ENCODE assay signal across 33 cellular contexts in the genomic region with DNA sequence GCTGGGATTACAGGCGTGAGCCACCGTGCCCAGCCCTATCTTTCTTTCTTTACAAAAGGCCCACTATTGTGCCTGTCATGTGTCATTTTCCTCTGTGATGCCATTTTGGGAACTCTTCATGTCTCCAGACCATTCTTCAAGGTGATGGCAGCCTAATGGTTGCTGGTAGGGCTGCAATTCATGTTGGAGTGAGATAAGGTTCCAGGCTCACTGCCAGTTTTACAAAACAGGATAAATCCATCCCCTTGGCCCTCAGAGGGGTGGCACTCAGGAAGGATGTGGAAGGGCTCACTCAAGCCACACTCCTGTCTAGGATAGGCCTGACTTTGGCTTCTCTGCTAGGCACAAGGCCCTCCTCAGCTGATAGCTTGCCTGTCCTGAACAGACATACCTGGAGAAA. TPM values are rescaled to one million over a fixed set of nuclear protein-coding genes. Genes with fewer than 3 reads are reported as not detected.
DNase-seq lines count a peak whose midpoint lies in the region; ATAC-seq and TF ChIP-seq lines count a peak whose summit lies in the region.
"Had no signal": no experiment of that assay in that cellular context is flagged by ENCODE, and none has a peak within 500 bp of the region (broad histone marks: within the 10 kb centered on the region; RNA-seq: fewer than 3 reads in every experiment).

No MANE protein-coding gene starts in this region.

- H3K36me3 ChIP-seq in BE2C (no peaks in the 10 kb centered on the region), adrenal gland (replicated peaks in 1 of 2) (no peaks in the 10 kb centered on the region)

- H3K9me3 ChIP-seq in BE2C, result no peaks in the 10 kb centered on the region
- H3K9me3 ChIP-seq in adrenal gland (replicated peaks in 1 of 3), result no peaks in the 10 kb centered on the region
- no peaks in the 10 kb centered on the region for H3K9me3 ChIP-seq in T-helper 17 cell (ENCODE audit: control insufficient read depth, low read length, poor library complexity, severe bottlenecking)
- H3K9me3 ChIP-seq: MG63, testis had no signal

- H3K4me1 Mint-ChIP-seq in glutamatergic neuron (ENCODE audit: low read depth, unreplicated experiment) (peaks cover 3% of the 10 kb centered on the region), T-helper 17 cell (peaks cover 7% of the 10 kb centered on the region)
- H3K4me1 Mint-ChIP-seq: activated T-helper 17 cell treated with anti-CD3 and anti-CD28 coated beads, Interleukin-2, amount 50 U/mL, for 72 hours had no signal

- peaks cover 2% of the 10 kb centered on the region for H3K27me3 Mint-ChIP-seq in glutamatergic neuron (ENCODE audit: unreplicated experiment)
- H3K27me3 Mint-ChIP-seq in T-helper 17 cell, result peaks cover 6% of the 10 kb centered on the region
- H3K27me3 Mint-ChIP-seq: activated CD4-positive, alpha-beta T cell treated with anti-CD3 and anti-CD28 coated beads for 36 hours; activated CD8-positive, alpha-beta T cell treated with anti-CD3 and anti-CD28 coated beads for 36 hours had no signal

- H3K36me3 Mint-ChIP-seq in glutamatergic neuron (ENCODE audit: unreplicated experiment) (no peaks in the 10 kb centered on the region), T-helper 17 cell (ENCODE audit: low read depth) (peaks cover 2% of the 10 kb centered on the region)
- H3K36me3 Mint-ChIP-seq: activated naive CD4-positive, alpha-beta T cell treated with anti-CD3 and anti-CD28 coated beads, Interleukin-2, amount 10 ng/mL, durations not matched to agents 7 days and 5 days had no signal

- WGBS in adrenal gland, 4 donors, result 42 to 52% (median 44%) methylated on average over 2 of the region's 2 CpGs

- peak in 1 of 2 donors; percentile 16 for TF ChIP-seq POLR2A in adrenal gland (IDR thresholded peaks at IDR 0.05)

- H3K4me3 ChIP-seq in BE2C (ENCODE audit: low read depth, low read length) (no peak overlapping the region), adrenal gland (no peak overlapping the region)
- H3K4me3 ChIP-seq: GM23338, lung, MG63, neural progenitor cell, PC-9, SK-N-MC, smooth muscle cell, testis had no signal

- H3K27ac ChIP-seq in adrenal gland, result peak overlapping the region in 3 of 5 donors; percentile 39 to 47 (median 43)
- H3K27ac ChIP-seq: foreskin keratinocyte, neural progenitor cell, PC-9, SK-N-MC had no signal

- H3K4me3 Mint-ChIP-seq in glutamatergic neuron (ENCODE audit: unreplicated experiment) (no peak overlapping the region), T-helper 17 cell (no peak overlapping the region)
- H3K4me3 Mint-ChIP-seq: activated CD4-positive, alpha-beta T cell treated with anti-CD3 and anti-CD28 coated beads for 36 hours; activated CD8-positive, alpha-beta T cell treated with anti-CD3 and anti-CD28 coated beads for 36 hours; activated naive CD4-positive, alpha-beta T cell treated with anti-CD3 and anti-CD28 coated beads, Interleukin-2, amount 10 ng/mL, durations not matched to agents 7 days and 5 days; activated T-helper 17 cell treated with anti-CD3 and anti-CD28 coated beads, Interleukin-2, amount 50 U/mL, for 72 hours; CD4-positive, alpha-beta T cell; GM23338; neural progenitor cell; T-helper 1 cell treated with Interleukin-12 subunit alpha and Interleukin-12 subunit beta and Interleukin-4 antibody, amounts not matched to agents 30 μg/mL and 1 μg/mL, for 36 hours had no signal

- H3K27ac Mint-ChIP-seq in glutamatergic neuron (ENCODE audit: unreplicated experiment) (peak overlapping the region; percentile 28), T-helper 17 cell (no peak overlapping the region)
- H3K27ac Mint-ChIP-seq: activated CD4-positive, alpha-beta T cell treated with anti-CD3 and anti-CD28 coated beads for 36 hours; activated CD8-positive, alpha-beta T cell treated with anti-CD3 and anti-CD28 coated beads for 36 hours; activated naive CD4-positive, alpha-beta T cell treated with anti-CD3 and anti-CD28 coated beads, Interleukin-2, amount 10 ng/mL, durations not matched to agents 7 days and 5 days; activated T-helper 17 cell treated with anti-CD3 and anti-CD28 coated beads, Interleukin-2, amount 50 U/mL, for 72 hours; CD4-positive, alpha-beta T cell; GM23338; neural progenitor cell; T-helper 1 cell treated with Interleukin-12 subunit alpha and Interleukin-12 subunit beta and Interleukin-4 antibody, amounts not matched to agents 30 μg/mL and 1 μg/mL, for 36 hours had no signal

- no peak for ATAC-seq in GM21528 (IDR thresholded peaks at IDR 0.05; ENCODE audit: low FRiP score, unreplicated experiment)
- no peak for ATAC-seq in T-helper 17 cell
- ATAC-seq: activated CD4-positive, alpha-beta T cell treated with anti-CD3 and anti-CD28 coated beads for 36 hours; activated CD8-positive, alpha-beta T cell treated with anti-CD3 and anti-CD28 coated beads for 36 hours; activated T-helper 17 cell treated with anti-CD3 and anti-CD28 coated beads, Interleukin-2, amount 50 U/mL, for 72 hours; foreskin keratinocyte; GM23338; stimulated activated naive CD8-positive, alpha-beta T cell treated with anti-CD3 and anti-CD28 coated beads, Interleukin-15, Interleukin-2, amounts not matched to agents 100 U/mL and 50 U/mL, for 24 hours had no signal

- H3K4me1 ChIP-seq in BE2C (no peaks in the 10 kb centered on the region), adrenal gland (replicated peaks in 1 of 2) (peaks cover 0 to 4% of the 10 kb centered on the region in 2 donors)
- H3K4me1 ChIP-seq: testis had no signal

- no peaks in the 10 kb centered on the region for H3K27me3 ChIP-seq in BE2C
- H3K27me3 ChIP-seq in adrenal gland, result no peaks in the 10 kb centered on the region
- H3K27me3 ChIP-seq: foreskin keratinocyte, MG63, neural progenitor cell, testis had no signal

- TF ChIP-seq CTCF in BE2C (IDR thresholded peaks at IDR 0.05; ENCODE audit: low read depth, low read length), result no peak
- TF ChIP-seq CTCF in adrenal gland (IDR thresholded peaks at IDR 0.05), result no peak
- TF ChIP-seq CTCF in glutamatergic neuron (IDR thresholded peaks at IDR 0.05; ENCODE audit: partially characterized antibody, unreplicated experiment), result no peak

- DNase-seq in BE2C (peak; percentile 57), M059J (ENCODE audit: low read depth) (peak; percentile 59), adrenal gland (peak in 6 of 7 donors; percentile 48 to 64 (median 58)), glutamatergic neuron (no peak), T-helper 17 cell (no peak), NCI-H187 treated with DMSO at 0.1 percent for 48 hours (lab: John Stamatoyannopoulos, UW) (no peak), anterior cingulate cortex (lab: John Stamatoyannopoulos, UW) (no peak)
- DNase-seq: activated CD4-positive, alpha-beta T cell treated with anti-CD3 and anti-CD28 coated beads for 36 hours; activated CD8-positive, alpha-beta T cell treated with anti-CD3 and anti-CD28 coated beads for 36 hours; activated naive CD4-positive, alpha-beta T cell treated with anti-CD3 and anti-CD28 coated beads, Interleukin-2, amount 10 ng/mL, durations not matched to agents 7 days and 5 days; amniotic stem cell; CD4-positive, alpha-beta T cell; EL; foreskin keratinocyte; KG1; MG63; NCI-H1105 treated with DMSO at 0.1 percent for 48 hours; NCI-H2029; NCI-H524 treated with DMSO at 0.1 percent for 48 hours; NK-92 treated with Interleukin-12 subunit alpha and Interleukin-12 subunit beta, amount 100 ng/mL, for 24 hours; PC-9; right cardiac atrium; stimulated activated naive CD8-positive, alpha-beta T cell treated with anti-CD3 and anti-CD28 coated beads, Interleukin-15, Interleukin-2, amounts not matched to agents 100 U/mL and 50 U/mL, for 24 hours; testis had no signal

- H3K9me3 Mint-ChIP-seq in glutamatergic neuron (ENCODE audit: unreplicated experiment), result no peaks in the 10 kb centered on the region
- H3K9me3 Mint-ChIP-seq: activated CD8-positive, alpha-beta T cell treated with anti-CD3 and anti-CD28 coated beads for 36 hours; activated naive CD4-positive, alpha-beta T cell treated with anti-CD3 and anti-CD28 coated beads, Interleukin-2, amount 10 ng/mL, durations not matched to agents 7 days and 5 days; activated T-helper 17 cell treated with anti-CD3 and anti-CD28 coated beads, Interleukin-2, amount 50 U/mL, for 72 hours; CD4-positive, alpha-beta T cell; GM23338; neural progenitor cell; T-helper 1 cell treated with Interleukin-12 subunit alpha and Interleukin-12 subunit beta and Interleukin-4 antibody, amounts not matched to agents 30 μg/mL and 1 μg/mL, for 36 hours had no signal

- intact Hi-C loops in adrenal gland (cut with DNase I), result no loop called here

RNA-seq across cellular contexts. Expression of gene TCEAL9, which starts 3.8 kb away (rescaled TPM):
- polyA plus RNA-seq in BE2C (2012; ENCODE audit: insufficient read depth, insufficient read length, low read depth), result 43.2 TPM
- 261 TPM in 2 replicates for total RNA-seq in M059J (2014; rRNA removed; shearing (Covaris generic))
- 100 to 1,000 TPM in 4 of 8 donors, 10 to 100 TPM in 4; 91.8 to 256 (median 123) TPM for total RNA-seq in adrenal gland
- polyA plus RNA-seq in adrenal gland, result 100 to 1,000 TPM; 143 to 388 (median 235) TPM
- 27.0 TPM for total RNA-seq in glutamatergic neuron (ENCODE audit: unreplicated experiment)
- under 1 TPM in 1 of 2 donors, not detected in 1; 0.55 TPM for total RNA-seq in T-helper 17 cell
- total RNA-seq: CD4-positive, alpha-beta T cell had no signal

RNA-seq across cellular contexts. Expression of gene BEX3, which starts 16.2 kb away (rescaled TPM):
- polyA plus RNA-seq in BE2C (2012; ENCODE audit: insufficient read depth, insufficient read length, low read depth), result 546 TPM
- 437 and 579 TPM in 2 replicates for total RNA-seq in M059J (2014; rRNA removed; shearing (Covaris generic))
- total RNA-seq in adrenal gland (100 to 1,000 TPM; 259 to 533 (median 360) TPM), glutamatergic neuron (ENCODE audit: unreplicated experiment) (242 TPM), T-helper 17 cell (10 to 100 TPM in 1 of 2 donors, 1 to 10 TPM in 1; 5.7 to 32.0 TPM)
- polyA plus RNA-seq in adrenal gland, result 100 to 1,000 TPM; 171 to 431 (median 188) TPM
- total RNA-seq: HT-29 had no signal

RNA-seq across cellular contexts. Expression of gene TCEAL7, which starts 30.1 kb away (rescaled TPM):
- 14.0 TPM for polyA plus RNA-seq in BE2C (2012; ENCODE audit: insufficient read depth, insufficient read length, low read depth)
- 5.2 and 6.3 TPM in 2 replicates for total RNA-seq in M059J (2014; rRNA removed; shearing (Covaris generic))
- 10 to 100 TPM in 1 of 8 donors, 1 to 10 TPM in 5, under 1 TPM in 1, not detected in 1; 0.79 to 15.0 (median 3.7) TPM for total RNA-seq in adrenal gland
- polyA plus RNA-seq in adrenal gland, result 10 to 100 TPM in 2 of 3 donors, 1 to 10 TPM in 1; 5.9 to 24.0 (median 19.5) TPM
- 67.2 TPM for total RNA-seq in glutamatergic neuron (ENCODE audit: unreplicated experiment)
- total RNA-seq in T-helper 17 cell, result not detected
- total RNA-seq: activated CD4-positive, alpha-beta T cell treated with anti-CD3 and anti-CD28 coated beads for 36 hours; activated CD8-positive, alpha-beta T cell treated with anti-CD3 and anti-CD28 coated beads for 36 hours; activated T-helper 17 cell treated with anti-CD3 and anti-CD28 coated beads, Interleukin-2, amount 50 U/mL, for 72 hours; CD4-positive, alpha-beta T cell; HT-29; PC-9 had no signal

RNA-seq across cellular contexts. Expression of gene BEX2, which starts 49.3 kb away (rescaled TPM):
- polyA plus RNA-seq in BE2C (2012; ENCODE audit: insufficient read depth, insufficient read length, low read depth), result 33.0 TPM
- total RNA-seq in M059J (2014; rRNA removed; shearing (Covaris generic)), result 8.9 and 15.4 TPM in 2 replicates
- 100 to 1,000 TPM in 1 of 8 donors, 10 to 100 TPM in 7; 29.4 to 109 (median 55.4) TPM for total RNA-seq in adrenal gland
- polyA plus RNA-seq in adrenal gland, result 10 to 100 TPM; 50.0 to 99.7 (median 52.3) TPM
- total RNA-seq in glutamatergic neuron (ENCODE audit: unreplicated experiment), result 150 TPM
- total RNA-seq in T-helper 17 cell, result 10 to 100 TPM; 24.6 to 28.2 TPM
- total RNA-seq: HT-29 had no signal

Comparison
In these comparisons a context has a peak if more than half of its experiments do, and no peak if none do; other contexts are left out.
1. DNase-seq: peak in BE2C (single experiment), M059J (single experiment) and adrenal gland (6 of 7); none in glutamatergic neuron (single experiment), T-helper 17 cell (0 of 3), NCI-H187 treated with DMSO at 0.1 percent for 48 hours (single experiment) and anterior cingulate cortex (0 of 58).
2. RNA of gene TCEAL9, which starts 3.8 kb away (total RNA-seq): 261 TPM in M059J, 91.8 to 256 TPM in adrenal gland and 27.0 TPM in glutamatergic neuron (single experiment); 0.55 TPM in T-helper 17 cell; every median in the first group is over 10 times any median in the second.